Comparison of ENCODE assay signal across 21 cellular contexts in genomic region chr17:17081304-17081940, GRCh38. TPM values are rescaled to one million over a fixed set of nuclear protein-coding genes. Genes with fewer than 3 reads are reported as not detected.
DNase-seq lines count a peak whose midpoint lies in the region; ATAC-seq and TF ChIP-seq lines count a peak whose summit lies in the region.
"Had no signal": no experiment of that assay in that cellular context is flagged by ENCODE, and none has a peak within 500 bp of the region (broad histone marks: within the 10 kb centered on the region; RNA-seq: fewer than 3 reads in every experiment).

No MANE protein-coding gene starts in this region.

- peaks cover 58% of the 10 kb centered on the region for H3K36me3 Mint-ChIP-seq in Caco-2 (ENCODE audit: insufficient read depth, unreplicated experiment)
- peaks cover 17% of the 10 kb centered on the region for H3K36me3 Mint-ChIP-seq in activated T-helper 2 cell treated with anti-CD3 and anti-CD28 coated beads, Interferon-gamma antibody, Interleukin-2, Interleukin-4, amounts not matched to agents 10 μg/mL and 5 μg/mL and 100 μg/mL, durations not matched to agents 14 hours and 24 hours and 36 hours (ENCODE audit: low read depth)
- peaks cover 0 to 16% (median 4%) of the 10 kb centered on the region in 3 donors for H3K36me3 Mint-ChIP-seq in immature natural killer cell
- H3K36me3 Mint-ChIP-seq in activated CD4-positive, alpha-beta memory T cell treated with anti-CD3 and anti-CD28 coated beads, Interleukin-2, amount 10 ng/mL, durations not matched to agents 7 days and 5 days (ENCODE audit: low read depth), result peaks cover 19% of the 10 kb centered on the region

- H3K27me3 ChIP-seq in Caco-2 (replicated peaks; ENCODE audit: control insufficient read depth, insufficient read depth, low read length) (no peaks in the 10 kb centered on the region), skeletal muscle satellite cell (ENCODE audit: control insufficient read depth, insufficient read depth, low read length) (no peaks in the 10 kb centered on the region), ascending aorta (no peaks in the 10 kb centered on the region)

- H3K27ac ChIP-seq in ascending aorta, result peak overlapping the region in 1 of 2 donors; percentile 28
- H3K27ac ChIP-seq: thoracic aorta had no signal

- no peak for TF ChIP-seq CTCF in Caco-2 (IDR thresholded peaks at IDR 0.05; ENCODE audit: insufficient read depth in 1 of 2, low read depth in 1 of 2, low read length in 1 of 2, severe bottlenecking in 1 of 2, unreplicated experiment in 1 of 2)
- no peak for TF ChIP-seq CTCF in ascending aorta (IDR thresholded peaks at IDR 0.05)

- H3K4me1 Mint-ChIP-seq in Caco-2 (ENCODE audit: low read depth, unreplicated experiment) (peaks cover 42% of the 10 kb centered on the region), immature natural killer cell (peaks cover 13 to 22% of the 10 kb centered on the region in 2 donors)
- H3K4me1 Mint-ChIP-seq in activated T-helper 2 cell treated with anti-CD3 and anti-CD28 coated beads, Interferon-gamma antibody, Interleukin-2, Interleukin-4, amounts not matched to agents 10 μg/mL and 5 μg/mL and 100 μg/mL, durations not matched to agents 14 hours and 24 hours and 36 hours (ENCODE audit: low read depth), result peaks cover 9% of the 10 kb centered on the region
- no peaks in the 10 kb centered on the region for H3K4me1 Mint-ChIP-seq in activated CD4-positive, alpha-beta memory T cell treated with anti-CD3 and anti-CD28 coated beads, Interleukin-2, amount 10 ng/mL, durations not matched to agents 7 days and 5 days

- no peak overlapping the region for H3K4me3 ChIP-seq in Caco-2 (ENCODE audit: low read depth, low read length)
- H3K4me3 ChIP-seq in skeletal muscle satellite cell (ENCODE audit: low read length), result no peak overlapping the region
- no peak overlapping the region for H3K4me3 ChIP-seq in ascending aorta
- H3K4me3 ChIP-seq: thoracic aorta had no signal

- intact Hi-C loops in Caco-2 (cut with micrococcal nuclease; ENCODE audit: unreplicated experiment), result no loop called here
- intact Hi-C loops in activated T-helper 2 cell treated with anti-CD3 and anti-CD28 coated beads, Interferon-gamma antibody, Interleukin-2, Interleukin-4, amounts not matched to agents 10 μg/mL and 5 μg/mL and 100 μg/mL, durations not matched to agents 14 hours and 24 hours and 36 hours (cut with micrococcal nuclease), result no loop called here
- intact Hi-C loops in ascending aorta (cut with DNase I), result no loop called here

- H3K4me3 Mint-ChIP-seq in Caco-2 (ENCODE audit: unreplicated experiment) (no peak overlapping the region), immature natural killer cell (no peak overlapping the region)
- no peak overlapping the region for H3K4me3 Mint-ChIP-seq in activated T-helper 2 cell treated with anti-CD3 and anti-CD28 coated beads, Interferon-gamma antibody, Interleukin-2, Interleukin-4, amounts not matched to agents 10 μg/mL and 5 μg/mL and 100 μg/mL, durations not matched to agents 14 hours and 24 hours and 36 hours (ENCODE audit: low read depth)
- no peak overlapping the region for H3K4me3 Mint-ChIP-seq in activated CD4-positive, alpha-beta memory T cell treated with anti-CD3 and anti-CD28 coated beads, Interleukin-2, amount 10 ng/mL, durations not matched to agents 7 days and 5 days
- H3K4me3 Mint-ChIP-seq: CD8-positive, alpha-beta T cell; naive thymus-derived CD4-positive, alpha-beta T cell had no signal

- no peak overlapping the region for H3K9ac ChIP-seq in skeletal muscle satellite cell (ENCODE audit: low read depth, low read length)

- peak overlapping the region; percentile 22 for H3K4me2 ChIP-seq in skeletal muscle satellite cell (ENCODE audit: low read length)

- POLR2A ChIA-PET in Caco-2 (lab: Charles Lee), result no interaction called here
- POLR2A ChIA-PET in activated CD4-positive, alpha-beta memory T cell treated with anti-CD3 and anti-CD28 coated beads, Interleukin-2, amount 10 ng/mL, durations not matched to agents 7 days and 5 days (lab: Charles Lee), result no interaction called here

- CTCF ChIA-PET in Caco-2 (lab: Charles Lee), result no interaction called here
- CTCF ChIA-PET in activated CD4-positive, alpha-beta memory T cell treated with anti-CD3 and anti-CD28 coated beads, Interleukin-2, amount 10 ng/mL, durations not matched to agents 7 days and 5 days (lab: Charles Lee), result no interaction called here

- DNase-seq in Caco-2 (no peak), immature natural killer cell (no peak), ascending aorta (ENCODE audit: low spot score in 2 of 2) (no peak), GM19240 (ENCODE audit: insufficient read length, low spot score) (no peak)
- no peak for DNase-seq in activated T-helper 2 cell treated with anti-CD3 and anti-CD28 coated beads, Interferon-gamma antibody, Interleukin-2, Interleukin-4, amounts not matched to agents 10 μg/mL and 5 μg/mL and 100 μg/mL, durations not matched to agents 14 hours and 24 hours and 36 hours (ENCODE audit: low spot score)
- DNase-seq in activated CD4-positive, alpha-beta memory T cell treated with anti-CD3 and anti-CD28 coated beads, Interleukin-2, amount 10 ng/mL, durations not matched to agents 7 days and 5 days, result no peak
- DNase-seq: activated CD4-positive, alpha-beta T cell treated with anti-CD3 and anti-CD28 coated beads for 48 hours; activated CD8-positive, alpha-beta memory T cell treated with anti-CD3 and anti-CD28 coated beads, Interleukin-2, amount 50 U/mL, for 4 hours; activated gamma-delta T cell; CD8-positive, alpha-beta T cell; DND-41; mammary epithelial cell; naive thymus-derived CD4-positive, alpha-beta T cell; NCI-H1105 treated with DMSO at 0.1 percent for 48 hours; NCI-H2107; NCI-H524 treated with DMSO at 0.1 percent for 48 hours; SHP77; small intestine had no signal

- H3K9me3 ChIP-seq in Caco-2, result no peaks in the 10 kb centered on the region
- H3K9me3 ChIP-seq in skeletal muscle satellite cell (replicated peaks; ENCODE audit: low read length), result no peaks in the 10 kb centered on the region
- H3K9me3 ChIP-seq in ascending aorta, result no peaks in the 10 kb centered on the region
- H3K9me3 ChIP-seq: thoracic aorta had no signal

- H3K36me3 ChIP-seq in Caco-2 (ENCODE audit: control insufficient read depth, insufficient read depth, low read length), result peaks cover 7% of the 10 kb centered on the region
- H3K36me3 ChIP-seq in skeletal muscle satellite cell (ENCODE audit: insufficient read depth, low read length), result peaks cover 76% of the 10 kb centered on the region
- H3K36me3 ChIP-seq in ascending aorta, result peaks cover 21 to 47% of the 10 kb centered on the region in 2 donors

- no TSS peak for BruUV-seq in Caco-2 (replicated peaks; lab: Mats Ljungman, UMichigan)

- no peaks in the 10 kb centered on the region for H3K9me3 Mint-ChIP-seq in Caco-2 (ENCODE audit: unreplicated experiment)
- no peaks in the 10 kb centered on the region for H3K9me3 Mint-ChIP-seq in activated T-helper 2 cell treated with anti-CD3 and anti-CD28 coated beads, Interferon-gamma antibody, Interleukin-2, Interleukin-4, amounts not matched to agents 10 μg/mL and 5 μg/mL and 100 μg/mL, durations not matched to agents 14 hours and 24 hours and 36 hours
- no peaks in the 10 kb centered on the region for H3K9me3 Mint-ChIP-seq in immature natural killer cell
- H3K9me3 Mint-ChIP-seq in activated CD4-positive, alpha-beta memory T cell treated with anti-CD3 and anti-CD28 coated beads, Interleukin-2, amount 10 ng/mL, durations not matched to agents 7 days and 5 days, result no peaks in the 10 kb centered on the region
- H3K9me3 Mint-ChIP-seq: CD8-positive, alpha-beta T cell; naive thymus-derived CD4-positive, alpha-beta T cell had no signal

- H3K27ac Mint-ChIP-seq in Caco-2 (ENCODE audit: unreplicated experiment) (peak overlapping the region; percentile 65), immature natural killer cell (peak overlapping the region in 4 of 6 donors; percentile 2 to 71 (median 32))
- H3K27ac Mint-ChIP-seq in activated T-helper 2 cell treated with anti-CD3 and anti-CD28 coated beads, Interferon-gamma antibody, Interleukin-2, Interleukin-4, amounts not matched to agents 10 μg/mL and 5 μg/mL and 100 μg/mL, durations not matched to agents 14 hours and 24 hours and 36 hours, result peak overlapping the region; percentile 5
- H3K27ac Mint-ChIP-seq in activated CD4-positive, alpha-beta memory T cell treated with anti-CD3 and anti-CD28 coated beads, Interleukin-2, amount 10 ng/mL, durations not matched to agents 7 days and 5 days, result no peak overlapping the region

- H3K4me1 ChIP-seq in Caco-2, result peaks cover 40% of the 10 kb centered on the region
- peaks cover 31% of the 10 kb centered on the region for H3K4me1 ChIP-seq in skeletal muscle satellite cell (ENCODE audit: control insufficient read depth, insufficient read depth, low read length)
- peaks cover 10 to 14% of the 10 kb centered on the region in 2 donors for H3K4me1 ChIP-seq in ascending aorta

- no peaks in the 10 kb centered on the region for H3K27me3 Mint-ChIP-seq in Caco-2 (ENCODE audit: insufficient read depth, unreplicated experiment)
- no peaks in the 10 kb centered on the region for H3K27me3 Mint-ChIP-seq in activated T-helper 2 cell treated with anti-CD3 and anti-CD28 coated beads, Interferon-gamma antibody, Interleukin-2, Interleukin-4, amounts not matched to agents 10 μg/mL and 5 μg/mL and 100 μg/mL, durations not matched to agents 14 hours and 24 hours and 36 hours (ENCODE audit: low read depth)
- H3K27me3 Mint-ChIP-seq in immature natural killer cell (ENCODE audit: low read depth in 3 of 3), result no peaks in the 10 kb centered on the region
- H3K27me3 Mint-ChIP-seq in activated CD4-positive, alpha-beta memory T cell treated with anti-CD3 and anti-CD28 coated beads, Interleukin-2, amount 10 ng/mL, durations not matched to agents 7 days and 5 days, result no peaks in the 10 kb centered on the region
- H3K27me3 Mint-ChIP-seq: naive thymus-derived CD4-positive, alpha-beta T cell had no signal

- ATAC-seq in GM19324 (IDR thresholded peaks at IDR 0.05; ENCODE audit: low FRiP score, unreplicated experiment), result no peak
- ATAC-seq: CD8-positive, alpha-beta T cell; naive thymus-derived CD4-positive, alpha-beta T cell had no signal

RNA-seq across cellular contexts. Expression of gene MPRIP, which starts 39.2 kb away (rescaled TPM):
- total RNA-seq in Caco-2 (2022) (284 and 311 TPM in 2 replicates), ascending aorta (246 TPM)
- total RNA-seq in activated T-helper 2 cell treated with anti-CD3 and anti-CD28 coated beads, Interferon-gamma antibody, Interleukin-2, Interleukin-4, amounts not matched to agents 10 μg/mL and 5 μg/mL and 100 μg/mL, durations not matched to agents 14 hours and 24 hours and 36 hours, result 141 and 144 TPM in 2 replicates
- polyA plus RNA-seq in immature natural killer cell, result 10 to 100 TPM in 1 of 3 donors, 1 to 10 TPM in 2; 1.2 to 15.1 (median 4.2) TPM
- total RNA-seq in skeletal muscle satellite cell (2012; rRNA removed), result 86.2 and 103 TPM in 2 replicates
- total RNA-seq in activated CD4-positive, alpha-beta memory T cell treated with anti-CD3 and anti-CD28 coated beads, Interleukin-2, amount 10 ng/mL, durations not matched to agents 7 days and 5 days, result 100 to 1,000 TPM; 196 to 207 TPM
